Comparison of ENCODE assay signal across 15 cellular contexts in genomic region chr11:22263613-22264012, GRCh38.
DNase-seq lines count a peak whose midpoint lies in the region; ATAC-seq and TF ChIP-seq lines count a peak whose summit lies in the region.
"Had no signal": no experiment of that assay in that cellular context is flagged by ENCODE, and none has a peak within 500 bp of the region (broad histone marks: within the 10 kb centered on the region; RNA-seq: fewer than 3 reads in every experiment).

No MANE protein-coding gene starts in this region.

- no peaks in the 10 kb centered on the region for H3K27me3 Mint-ChIP-seq in WTC11 (ENCODE audit: low read depth)
- H3K27me3 Mint-ChIP-seq: CD8-positive, alpha-beta memory T cell had no signal

- no peak overlapping the region for H3K4me3 ChIP-seq in lung
- H3K4me3 ChIP-seq: BLaER1, HAP-1 had no signal

- no peak for TF ChIP-seq CTCF in lung (IDR thresholded peaks at IDR 0.05; ENCODE audit: control extremely low read depth, extremely low read depth)
- TF ChIP-seq CTCF in WTC11 (IDR thresholded peaks at IDR 0.05) = no peak

- H3K4me1 Mint-ChIP-seq in WTC11 = no peaks in the 10 kb centered on the region
- H3K4me1 Mint-ChIP-seq: CD8-positive, alpha-beta memory T cell had no signal

- no peaks in the 10 kb centered on the region for H3K4me1 ChIP-seq in lung (ENCODE audit: control insufficient read depth in 2 of 2, insufficient read depth in 2 of 2, low read length in 2 of 2)
- H3K4me1 ChIP-seq: BLaER1, Caco-2 had no signal

- no peaks in the 10 kb centered on the region for H3K9me3 Mint-ChIP-seq in WTC11

- 71 to 83% methylated on average over 2 of the region's 2 CpGs for WGBS in lung, 2 donors

- CTCF ChIA-PET in WTC11 (lab: Charles Lee) = no interaction called here

- H3K36me3 ChIP-seq in lung (ENCODE audit: control insufficient read depth in 2 of 2, insufficient read depth in 2 of 2, low read length in 2 of 2) = peaks cover 0 to 5% of the 10 kb centered on the region in 2 donors
- H3K36me3 ChIP-seq: BLaER1, HAP-1 had no signal

- POLR2A ChIA-PET in WTC11 (lab: Charles Lee) = interaction anchor here (0.7 kb wide), 1 partner anchor 881 kb away, joined by 4 read pairs; no protein-coding TSS in a partner anchor

- peak; percentile 19 for DNase-seq in NCI-H2107 treated with DMSO at 0.1 percent for 48 hours (lab: John Stamatoyannopoulos, UW; ENCODE audit: unreplicated experiment)
- no peak for DNase-seq in NCI-H2107 (lab: John Stamatoyannopoulos, UW)
- DNase-seq in NCI-H2029 treated with DMSO at 0.1 percent for 48 hours (lab: John Stamatoyannopoulos, UW) = peak; percentile 61
- DNase-seq in lung (ENCODE audit: low spot score) = peak; percentile 30
- DNase-seq in WTC11 (ENCODE audit: low spot score) = no peak
- DNase-seq: 8988T; AML-193; Caco-2; CD8-positive, alpha-beta memory T cell; EL had no signal

- no peak overlapping the region for H3K27ac ChIP-seq in lung (ENCODE audit: low read depth in 1 of 2, low read length in 1 of 2)
- H3K27ac ChIP-seq: BLaER1, HL-60 had no signal

- ATAC-seq in lung (ENCODE audit: insufficient read depth, low FRiP score) = peak; percentile 72
- no peak for ATAC-seq in WTC11
- no peak for ATAC-seq in GM21528 (IDR thresholded peaks at IDR 0.05; ENCODE audit: low FRiP score, unreplicated experiment)
- no peak for ATAC-seq in GM18498 (IDR thresholded peaks at IDR 0.05; ENCODE audit: unreplicated experiment)

- no peaks in the 10 kb centered on the region for H3K27me3 ChIP-seq in lung (ENCODE audit: control insufficient read depth, insufficient read depth)
- H3K27me3 ChIP-seq: BLaER1 had no signal

- H3K27ac Mint-ChIP-seq in WTC11 = no peak overlapping the region
- H3K27ac Mint-ChIP-seq: CD8-positive, alpha-beta memory T cell had no signal

- H3K36me3 Mint-ChIP-seq in WTC11 = no peaks in the 10 kb centered on the region; the same call in 1 of the 2 replicates
- H3K36me3 Mint-ChIP-seq: CD8-positive, alpha-beta memory T cell had no signal

- no peak overlapping the region for H3K4me3 Mint-ChIP-seq in WTC11
- H3K4me3 Mint-ChIP-seq: CD8-positive, alpha-beta memory T cell had no signal

- H3K9me3 ChIP-seq in lung (ENCODE audit: control insufficient read depth in 2 of 2, insufficient read depth in 1 of 2, low read length in 1 of 2) = no peaks in the 10 kb centered on the region
- H3K9me3 ChIP-seq: BLaER1, Caco-2, HAP-1 had no signal

TF ChIP-seq in WTC11, 78 proteins besides CTCF, POLR2A, EP300 and RAD21:
- TF ChIP-seq NR2C2 (CRISPR knock-in tag; IDR thresholded peaks at IDR 0.05) (no peak), TEAD4 (CRISPR knock-in tag; IDR thresholded peaks at IDR 0.05) (no peak), ELF4 (CRISPR knock-in tag; IDR thresholded peaks at IDR 0.05; ENCODE audit: low read depth) (no peak), ZNF219 (CRISPR knock-in tag; IDR thresholded peaks at IDR 0.05; ENCODE audit: borderline replicate concordance) (no peak), AR (CRISPR knock-in tag; IDR thresholded peaks at IDR 0.05) (no peak), GTF2I (CRISPR knock-in tag; conservative IDR thresholded peaks at IDR 0.05) (no peak)

Comparison
In these comparisons a context has a peak if more than half of its experiments do, and no peak if none do; other contexts are left out.
1. DNase-seq: peak in NCI-H2107 treated with DMSO at 0.1 percent for 48 hours (single experiment), NCI-H2029 treated with DMSO at 0.1 percent for 48 hours (single experiment) and lung (single experiment); none in NCI-H2107 (single experiment) and WTC11 (single experiment).